In the genomic region with DNA sequence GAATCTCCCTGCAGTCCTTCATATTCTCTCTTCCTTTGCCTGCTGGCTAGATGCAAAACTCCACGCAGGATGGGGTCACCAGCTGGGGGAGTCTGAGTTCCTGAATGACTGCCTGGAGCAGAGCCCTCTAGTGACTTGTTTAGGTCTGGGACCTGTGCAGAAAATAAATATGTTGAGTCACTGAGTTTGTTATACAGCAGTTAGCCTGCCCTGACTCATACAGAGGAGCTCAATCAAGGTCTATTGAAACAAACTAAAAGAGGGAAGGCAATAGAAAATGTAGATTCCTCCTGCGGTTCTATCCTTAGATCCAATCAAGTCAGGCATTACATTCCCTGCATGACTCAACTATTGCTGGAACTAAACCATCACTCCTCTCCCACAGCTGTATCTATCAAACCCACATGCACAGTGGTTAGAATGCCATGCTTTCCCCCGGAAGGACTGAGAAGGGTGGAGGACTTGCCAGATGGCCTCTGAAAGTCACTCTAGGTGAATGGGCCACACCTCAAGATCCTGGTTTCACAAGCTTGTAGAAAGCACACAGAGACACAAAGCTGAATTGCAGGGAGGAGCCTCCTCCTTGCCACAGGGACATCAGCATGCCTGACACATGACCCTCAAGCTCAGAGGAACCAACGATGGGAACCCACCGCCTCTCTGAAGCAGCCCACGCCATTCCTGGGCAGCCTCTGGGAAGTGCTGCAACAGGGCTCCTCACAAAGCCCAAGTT, we compare ENCODE assay signal across 8 cellular contexts.
DNase-seq lines count a peak whose midpoint lies in the region; ATAC-seq and TF ChIP-seq lines count a peak whose summit lies in the region.

No MANE protein-coding gene starts in this region.

- no peaks in the 10 kb centered on the region for H3K27me3 Mint-ChIP-seq in mesothelial cell of epicardium (ENCODE audit: low read depth)

- no peaks in the 10 kb centered on the region for H3K36me3 Mint-ChIP-seq in mesothelial cell of epicardium

- H3K4me1 ChIP-seq in GM23248 (ENCODE audit: insufficient read depth) (peaks cover 19% of the 10 kb centered on the region), SK-N-SH (ENCODE audit: control insufficient read depth in 1 of 2, insufficient read depth in 2 of 2, low read depth in 1 of 2, low read length in 1 of 2) (peaks cover 0 to 45% of the 10 kb centered on the region in 2 experiments; a peak in 1 of 4 replicates), upper lobe of right lung (peaks cover 26% of the 10 kb centered on the region)

- POLR2A ChIA-PET in SK-N-SH (lab: Yijun Ruan, JAX): interaction anchor here (0.7 kb wide), 1 partner anchor 559 kb away, joined by 3 read pairs; no protein-coding TSS in a partner anchor

- no peak for ATAC-seq in upper lobe of right lung

- H3K4me2 ChIP-seq in GM23248 (ENCODE audit: unreplicated experiment): peak overlapping the region; percentile 50
- H3K4me2 ChIP-seq in SK-N-SH: no peak overlapping the region

- in situ Hi-C loops in GM23248 (cut with MboI): no loop called here

- H3K9ac ChIP-seq in GM23248: peak overlapping the region; percentile 56
- no peak overlapping the region for H3K9ac ChIP-seq in SK-N-SH

- TF ChIP-seq CTCF in SK-N-SH (IDR thresholded peaks at IDR 0.05) (peak; percentile 34), fibroblast of villous mesenchyme (IDR thresholded peaks at IDR 0.05; ENCODE audit: insufficient read depth, low read depth, low read length) (peak; percentile 23), mesothelial cell of epicardium (IDR thresholded peaks at IDR 0.05; ENCODE audit: unreplicated experiment) (no peak), upper lobe of right lung (IDR thresholded peaks at IDR 0.05) (no peak)

- H3K27ac ChIP-seq in GM23248: peak overlapping the region; percentile 74
- peak overlapping the region in 1 of 2 experiments; percentile 8; a peak in 1 of 4 replicates for H3K27ac ChIP-seq in SK-N-SH (ENCODE audit: low read depth in 2 of 2, low read length in 1 of 2)
- H3K27ac ChIP-seq in upper lobe of right lung: no peak overlapping the region

- intact Hi-C loops in upper lobe of right lung (cut with DNase I): no loop called here

- H3K9me3 ChIP-seq in GM23248 (ENCODE audit: low read depth) (no peaks in the 10 kb centered on the region), SK-N-SH (no peaks in the 10 kb centered on the region), upper lobe of right lung (no peaks in the 10 kb centered on the region)

- no peaks in the 10 kb centered on the region for H3K79me2 ChIP-seq in GM23248 (ENCODE audit: insufficient read depth)
- H3K79me2 ChIP-seq in SK-N-SH (ENCODE audit: insufficient read depth): no peaks in the 10 kb centered on the region

- H3K9me2 ChIP-seq in GM23248 (ENCODE audit: insufficient read depth) (no peaks in the 10 kb centered on the region), SK-N-SH (no peaks in the 10 kb centered on the region)

- H3K36me3 ChIP-seq in GM23248 (ENCODE audit: low read depth) (no peaks in the 10 kb centered on the region), SK-N-SH (replicated peaks in 1 of 2; ENCODE audit: control insufficient read depth in 1 of 2, insufficient read depth in 2 of 2, low read length in 1 of 2) (no peaks in the 10 kb centered on the region), upper lobe of right lung (no peaks in the 10 kb centered on the region)

- H3K4me3 ChIP-seq in GM23248 (no peak overlapping the region), SK-N-SH (ENCODE audit: low read depth in 2 of 2, low read length in 1 of 2) (no peak overlapping the region), fibroblast of villous mesenchyme (ENCODE audit: low read depth, low read length) (no peak overlapping the region), upper lobe of right lung (no peak overlapping the region)

- H2AFZ ChIP-seq in GM23248 (no peak overlapping the region), SK-N-SH (ENCODE audit: low read depth) (no peak overlapping the region)

- 16 to 19% methylated on average over 6 of the region's 6 CpGs for WGBS in GM23248 (ENCODE audit: low coverage in 1 of 2, low lambda C conversion rate in 2 of 2, missing lambda C conversion rate in 2 of 2), 2 experiments
- WGBS in SK-N-SH (ENCODE audit: low lambda C conversion rate): 79% methylated on average over 6 of the region's 6 CpGs

- H3K4me1 Mint-ChIP-seq in mesothelial cell of epicardium: peaks cover 3% of the 10 kb centered on the region

- H3K27me3 ChIP-seq in GM23248 (replicated peaks; ENCODE audit: insufficient read depth) (no peaks in the 10 kb centered on the region), SK-N-SH (ENCODE audit: insufficient read depth) (no peaks in the 10 kb centered on the region), upper lobe of right lung (no peaks in the 10 kb centered on the region)

- H3K9me3 Mint-ChIP-seq in mesothelial cell of epicardium: no peaks in the 10 kb centered on the region

- no peak overlapping the region for H3K27ac Mint-ChIP-seq in mesothelial cell of epicardium

- TF ChIP-seq RAD21 in SK-N-SH (IDR thresholded peaks at IDR 0.05; ENCODE audit: low read length): no peak

- H3F3A ChIP-seq in GM23248 (ENCODE audit: insufficient read depth): peaks cover 17% of the 10 kb centered on the region
- H3F3A ChIP-seq in SK-N-SH (replicated peaks; ENCODE audit: insufficient read depth): no peaks in the 10 kb centered on the region

- peak; percentile 93 for DNase-seq in AG08395 (ENCODE audit: low spot score)
- peak; percentile 97 for DNase-seq in GM23248
- no peak for DNase-seq in SK-N-SH
- peak; percentile 66 for DNase-seq in fibroblast of villous mesenchyme (ENCODE audit: low read depth)
- DNase-seq in NCI-H510A (lab: John Stamatoyannopoulos, UW): no peak
- DNase-seq in medulla oblongata (ENCODE audit: extremely low spot score): no peak
- no peak for DNase-seq in mesothelial cell of epicardium (ENCODE audit: low spot score in 2 of 2, unreplicated experiment in 2 of 2)
- DNase-seq in upper lobe of right lung: no peak

- no peak overlapping the region for H3K4me3 Mint-ChIP-seq in mesothelial cell of epicardium

- H4K20me1 ChIP-seq in GM23248 (ENCODE audit: insufficient read depth) (no peaks in the 10 kb centered on the region), SK-N-SH (ENCODE audit: insufficient read depth) (no peaks in the 10 kb centered on the region)

- peak in 1 of 2 experiments; percentile 31; a peak in 1 of 4 replicates for TF ChIP-seq EP300 in SK-N-SH (IDR thresholded peaks at IDR 0.05; ENCODE audit: borderline replicate concordance in 1 of 2, low read depth in 1 of 2, low read length in 1 of 2)

- CTCF ChIA-PET in SK-N-SH (lab: Yijun Ruan, JAX): interaction anchor here (0.9 to 4.8 kb wide), 9 partner anchors 8 to 81 kb away, joined by 3 to 16 read pairs (median 4); partner anchors contain the start of gene SH3PXD2A

TF ChIP-seq in SK-N-SH, 30 proteins besides CTCF, POLR2A, EP300 and RAD21:
- TF ChIP-seq FOSL2 (IDR thresholded peaks at IDR 0.05; ENCODE audit: borderline replicate concordance, low read depth) (peak; percentile 36; the same call in 1 of the 2 replicates), CHD2 (IDR thresholded peaks at IDR 0.05; ENCODE audit: low read length, partially characterized antibody) (no peak), GATA2 (CRISPR knock-in tag; IDR thresholded peaks at IDR 0.05) (no peak), SMC3 (IDR thresholded peaks at IDR 0.05; ENCODE audit: low read depth, low read length) (no peak), TCF12 (IDR thresholded peaks at IDR 0.05) (peak; percentile 72), TEAD4 (IDR thresholded peaks at IDR 0.05; ENCODE audit: borderline replicate concordance, insufficient read depth) (no peak), EZH2phosphoT487 (IDR thresholded peaks at IDR 0.05; ENCODE audit: borderline replicate concordance, low read depth) (no peak), JUND (IDR thresholded peaks at IDR 0.05) (peak; percentile 17), RFX5 (IDR thresholded peaks at IDR 0.05; ENCODE audit: low read length) (no peak), NRF1 (IDR thresholded peaks at IDR 0.05; ENCODE audit: low read depth, low read length) (no peak)
- TF ChIP-seq, protein P1, sequence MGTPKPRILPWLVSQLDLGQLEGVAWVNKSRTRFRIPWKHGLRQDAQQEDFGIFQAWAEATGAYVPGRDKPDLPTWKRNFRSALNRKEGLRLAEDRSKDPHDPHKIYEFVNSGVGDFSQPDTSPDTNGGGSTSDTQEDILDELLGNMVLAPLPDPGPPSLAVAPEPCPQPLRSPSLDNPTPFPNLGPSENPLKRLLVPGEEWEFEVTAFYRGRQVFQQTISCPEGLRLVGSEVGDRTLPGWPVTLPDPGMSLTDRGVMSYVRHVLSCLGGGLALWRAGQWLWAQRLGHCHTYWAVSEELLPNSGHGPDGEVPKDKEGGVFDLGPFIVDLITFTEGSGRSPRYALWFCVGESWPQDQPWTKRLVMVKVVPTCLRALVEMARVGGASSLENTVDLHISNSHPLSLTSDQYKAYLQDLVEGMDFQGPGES (IDR thresholded peaks at IDR 0.05; ENCODE audit: low read depth, low read length): no peak

Comparison
In these comparisons a context has a peak if more than half of its experiments do, and no peak if none do; other contexts are left out.
1. DNase-seq: peak in AG08395 (single experiment), GM23248 (single experiment) and fibroblast of villous mesenchyme (single experiment); none in SK-N-SH (single experiment), NCI-H510A (single experiment), medulla oblongata (single experiment), mesothelial cell of epicardium (0 of 2) and upper lobe of right lung (single experiment).
2. CTCF ChIP-seq: peak in SK-N-SH (single experiment) and fibroblast of villous mesenchyme (single experiment); none in mesothelial cell of epicardium (single experiment) and upper lobe of right lung (single experiment).